Comparison of ENCODE assay signal across 24 cellular contexts in genomic region chr11:29801561-29801960, GRCh38.
"Had no signal": no experiment of that assay in that cellular context is flagged by ENCODE, and none has a peak within 500 bp of the region (broad histone marks: within the 10 kb centered on the region; RNA-seq: fewer than 3 reads in every experiment).

No MANE protein-coding gene starts in this region.

- H3K4me1 Mint-ChIP-seq: immature natural killer cell; neural progenitor cell; stimulated activated effector memory CD8-positive, alpha-beta T cell treated with anti-CD3 and anti-CD28 coated beads, Interleukin-12 subunit alpha, Interleukin-12 subunit beta, amount 100 ng/mL, for 72 hours had no signal

- H3K27me3 Mint-ChIP-seq: natural killer cell treated with Interleukin-12 subunit alpha and Interleukin-12 subunit beta and Interleukin-15 and Interleukin-18, amount 100 ng/mL, for 72 hours had no signal

- H3K36me3 Mint-ChIP-seq: natural killer cell treated with Interleukin-12 subunit alpha and Interleukin-12 subunit beta and Interleukin-15 and Interleukin-18, amount 100 ng/mL, for 72 hours; neural progenitor cell; stimulated activated effector memory CD8-positive, alpha-beta T cell treated with anti-CD3 and anti-CD28 coated beads, Interleukin-12 subunit alpha, Interleukin-12 subunit beta, amount 100 ng/mL, for 72 hours had no signal

- H3K4me3 ChIP-seq: colonic mucosa, gastroesophageal sphincter, left ventricle myocardium inferior, lower lobe of right lung, neural progenitor cell, ovary, right atrium auricular region, tibial artery, upper lobe of right lung, vagina had no signal

- ATAC-seq: gastroesophageal sphincter; lower lobe of right lung; natural killer cell treated with Interleukin-12 subunit alpha and Interleukin-12 subunit beta and Interleukin-15 and Interleukin-18, amount 100 ng/mL, for 72 hours; stimulated activated effector memory CD8-positive, alpha-beta T cell treated with anti-CD3 and anti-CD28 coated beads, Interleukin-12 subunit alpha, Interleukin-12 subunit beta, amount 100 ng/mL, for 72 hours; stimulated activated naive CD8-positive, alpha-beta T cell treated with anti-CD3 and anti-CD28 coated beads, Interleukin-15, Interleukin-2, amounts not matched to agents 100 U/mL and 50 U/mL, for 24 hours; upper lobe of right lung had no signal

- H3K4me3 Mint-ChIP-seq: endodermal cell; immature natural killer cell; natural killer cell treated with Interleukin-12 subunit alpha and Interleukin-12 subunit beta and Interleukin-15 and Interleukin-18, amount 100 ng/mL, for 72 hours; neural progenitor cell; stimulated activated effector memory CD8-positive, alpha-beta T cell treated with anti-CD3 and anti-CD28 coated beads, Interleukin-12 subunit alpha, Interleukin-12 subunit beta, amount 100 ng/mL, for 72 hours had no signal

- H3K27ac Mint-ChIP-seq: endodermal cell; immature natural killer cell; natural killer cell treated with Interleukin-12 subunit alpha and Interleukin-12 subunit beta and Interleukin-15 and Interleukin-18, amount 100 ng/mL, for 72 hours; neural progenitor cell; stimulated activated effector memory CD8-positive, alpha-beta T cell treated with anti-CD3 and anti-CD28 coated beads, Interleukin-12 subunit alpha, Interleukin-12 subunit beta, amount 100 ng/mL, for 72 hours had no signal

- DNase-seq: colonic mucosa; dermis blood vessel endothelial cell; endodermal cell; erythroblast; foreskin fibroblast; glutamatergic neuron; immature natural killer cell; left ventricle myocardium inferior; lower lobe of right lung; mesenchymal stem cell; midbrain; nucleus accumbens; ovary; stimulated activated CD4-positive, alpha-beta T cell treated with anti-CD3 and anti-CD28 coated beads, Interleukin-4, amount 100 ng/mL, for 1 hour; stimulated activated CD8-positive, alpha-beta memory T cell treated with anti-CD3 and anti-CD28 coated beads, Interleukin-4, amount 100 ng/mL, for 48 hours; stimulated activated naive CD8-positive, alpha-beta T cell treated with anti-CD3 and anti-CD28 coated beads, Interleukin-15, Interleukin-2, amounts not matched to agents 100 U/mL and 50 U/mL, for 24 hours; tibial artery; upper lobe of right lung had no signal
